Comparison of ENCODE assay signal across 20 cellular contexts in genomic region chr1:81597720-81598426, GRCh38.
A peak's percentile ranks its signal among the peaks of the same experiment; 100 is the strongest.
DNase-seq lines count a peak whose midpoint lies in the region; ATAC-seq, FAIRE-seq and TF ChIP-seq lines count a peak whose summit lies in the region.
"Had no signal": no experiment of that assay in that cellular context is flagged by ENCODE, and none has a peak within 500 bp of the region (broad histone marks: within the 10 kb centered on the region; RNA-seq: fewer than 3 reads in every experiment).

No MANE protein-coding gene starts in this region.

- no peaks in the 10 kb centered on the region for H3K9me3 Mint-ChIP-seq in neural progenitor cell
- H3K9me3 Mint-ChIP-seq: HFFc6 had no signal

- no peaks in the 10 kb centered on the region for H3F3A ChIP-seq in neural progenitor cell (ENCODE audit: low read depth)

- ATAC-seq in GM18868 (IDR thresholded peaks at IDR 0.05; ENCODE audit: unreplicated experiment) (peak; percentile 72), HG02678 (IDR thresholded peaks at IDR 0.05; ENCODE audit: unreplicated experiment) (peak; percentile 65), pancreas (no peak)
- ATAC-seq: A549 had no signal

- H3K9ac ChIP-seq in neural progenitor cell = no peak overlapping the region

- intact Hi-C loops in pancreas (cut with DNase I) = no loop called here

- peak overlapping the region; percentile 7 for H2AFZ ChIP-seq in neural progenitor cell (replicated peaks)

- H3K36me3 Mint-ChIP-seq in neural progenitor cell = no peaks in the 10 kb centered on the region
- H3K36me3 Mint-ChIP-seq: CD4-positive, alpha-beta memory T cell had no signal

- FAIRE-seq in pancreas (lab: Jason Lieb, UNC) = no peak
- FAIRE-seq: A549, G401.6, GM12892 had no signal

- peaks cover 26% of the 10 kb centered on the region for H3K4me1 ChIP-seq in neural progenitor cell
- H3K4me1 ChIP-seq in pancreas = peaks cover 0 to 5% (median 5%) of the 10 kb centered on the region in 3 donors
- H3K4me1 ChIP-seq: A549, BE2C had no signal

- no peak overlapping the region for H3K4me3 Mint-ChIP-seq in neural progenitor cell
- H3K4me3 Mint-ChIP-seq: CD4-positive, alpha-beta memory T cell; HFFc6 had no signal

- no peak overlapping the region for H3K27ac Mint-ChIP-seq in neural progenitor cell
- H3K27ac Mint-ChIP-seq: CD4-positive, alpha-beta memory T cell; HFFc6 had no signal

- WGBS in pancreas, 2 donors = 80 to 92% methylated on average over 3 of the region's 3 CpGs

- peaks cover 3% of the 10 kb centered on the region for H3K27me3 Mint-ChIP-seq in neural progenitor cell (ENCODE audit: insufficient read depth, low read depth)
- H3K27me3 Mint-ChIP-seq: CD4-positive, alpha-beta memory T cell had no signal

- H3K4me1 Mint-ChIP-seq in neural progenitor cell = peaks cover 19% of the 10 kb centered on the region
- H3K4me1 Mint-ChIP-seq: CD4-positive, alpha-beta memory T cell had no signal

- no peak for DNase-seq in WERI-Rb-1
- no peak for DNase-seq in neural progenitor cell (ENCODE audit: low spot score)
- no peak for DNase-seq in coronary artery (ENCODE audit: low spot score)
- DNase-seq in pancreas = no peak
- no peak for DNase-seq in activated CD4-positive, alpha-beta T cell treated with anti-CD3 and anti-CD28 coated beads, Interleukin-2, amount 50 U/mL, for 4 hours
- DNase-seq: BE2C; CD4-positive, alpha-beta memory T cell; COR-L47; DMS153; DMS79 treated with DMSO at 0.1 percent for 48 hours; EL; HCEC 1CT; HFFc6 had no signal

- peak overlapping the region; percentile 90 for H3K27ac ChIP-seq in WERI-Rb-1
- no peak overlapping the region for H3K27ac ChIP-seq in neural progenitor cell
- no peak overlapping the region for H3K27ac ChIP-seq in coronary artery
- no peak overlapping the region for H3K27ac ChIP-seq in pancreas
- H3K27ac ChIP-seq: A549, C4-2B, HL-60 had no signal

- H3K36me3 ChIP-seq in WERI-Rb-1 = no peaks in the 10 kb centered on the region
- no peaks in the 10 kb centered on the region for H3K36me3 ChIP-seq in neural progenitor cell
- no peaks in the 10 kb centered on the region for H3K36me3 ChIP-seq in pancreas
- H3K36me3 ChIP-seq: BE2C had no signal

- H3K4me3 ChIP-seq in WERI-Rb-1 (ENCODE audit: low read depth, low read length) = no peak overlapping the region
- no peak overlapping the region for H3K4me3 ChIP-seq in neural progenitor cell
- no peak overlapping the region for H3K4me3 ChIP-seq in coronary artery
- no peak overlapping the region for H3K4me3 ChIP-seq in pancreas
- H3K4me3 ChIP-seq: A549 had no signal

- H3K79me2 ChIP-seq in neural progenitor cell (ENCODE audit: low read depth) = no peaks in the 10 kb centered on the region

- no peaks in the 10 kb centered on the region for H3K9me3 ChIP-seq in WERI-Rb-1 (ENCODE audit: severe bottlenecking)
- H3K9me3 ChIP-seq in neural progenitor cell (ENCODE audit: low read depth) = no peaks in the 10 kb centered on the region
- H3K9me3 ChIP-seq in pancreas = no peaks in the 10 kb centered on the region
- H3K9me3 ChIP-seq: A549, BE2C had no signal

- H3K27me3 ChIP-seq in WERI-Rb-1 (ENCODE audit: insufficient read depth, low read depth, severe bottlenecking) = no peaks in the 10 kb centered on the region
- no peaks in the 10 kb centered on the region for H3K27me3 ChIP-seq in neural progenitor cell
- no peaks in the 10 kb centered on the region for H3K27me3 ChIP-seq in pancreas
- H3K27me3 ChIP-seq: BE2C had no signal

- H4K20me1 ChIP-seq in neural progenitor cell (ENCODE audit: low read depth) = no peaks in the 10 kb centered on the region

- H3K4me2 ChIP-seq in neural progenitor cell = peak overlapping the region; percentile 9
- H3K4me2 ChIP-seq: A549 had no signal

- TF ChIP-seq CTCF in WERI-Rb-1 (IDR thresholded peaks at IDR 0.05; ENCODE audit: low read depth, low read length) (no peak), neural progenitor cell (IDR thresholded peaks at IDR 0.05) (no peak), coronary artery (IDR thresholded peaks at IDR 0.05) (no peak), pancreas (IDR thresholded peaks at IDR 0.05) (no peak)

Comparison
In these comparisons a context has a peak if more than half of its experiments do, and no peak if none do; other contexts are left out.
1. ATAC-seq: peak in GM18868 (single experiment) and HG02678 (single experiment); none in pancreas (0 of 4).